21 cellular contexts compared by ENCODE assay signal in genomic region chr5:80541392-80541791, GRCh38. TPM values are rescaled to one million over a fixed set of nuclear protein-coding genes. Genes with fewer than 3 reads are reported as not detected.
"Had no signal": no experiment of that assay in that cellular context is flagged by ENCODE, and none has a peak within 500 bp of the region (broad histone marks: within the 10 kb centered on the region; RNA-seq: fewer than 3 reads in every experiment).

No MANE protein-coding gene starts in this region.

- H3K27ac ChIP-seq: ascending aorta, ovary, sigmoid colon, thyroid gland had no signal

- H3K27ac Mint-ChIP-seq: activated CD4-positive, alpha-beta memory T cell treated with anti-CD3 and anti-CD28 coated beads for 36 hours; activated CD8-positive, alpha-beta memory T cell treated with anti-CD3 and anti-CD28 coated beads, Interleukin-2, amount 10 ng/mL, durations not matched to agents 7 days and 5 days; endodermal cell; T-cell had no signal

- H3K4me1 Mint-ChIP-seq: endodermal cell had no signal

- H3K4me3 ChIP-seq: ascending aorta, lung, ovary, sigmoid colon, thyroid gland had no signal

- H3K27me3 ChIP-seq: ascending aorta, ovary, sigmoid colon, thyroid gland had no signal

- H3K36me3 Mint-ChIP-seq: activated CD4-positive, alpha-beta memory T cell treated with anti-CD3 and anti-CD28 coated beads for 36 hours; activated CD8-positive, alpha-beta memory T cell treated with anti-CD3 and anti-CD28 coated beads, Interleukin-2, amount 10 ng/mL, durations not matched to agents 7 days and 5 days; T-cell had no signal

- DNase-seq: activated CD4-positive, alpha-beta memory T cell treated with anti-CD3 and anti-CD28 coated beads for 36 hours; activated CD4-positive, alpha-beta T cell treated with anti-CD3 and anti-CD28 coated beads for 1 hour; activated CD8-positive, alpha-beta memory T cell treated with anti-CD3 and anti-CD28 coated beads, Interleukin-2, amount 10 ng/mL, durations not matched to agents 7 days and 5 days; activated gamma-delta T cell treated with Interleukin-2 at 50 U/mL for 16 hours; activated T-cell treated with anti-CD3 and anti-CD28 coated beads, Interleukin-2, amount 50 U/mL, for 48 hours; endodermal cell; erythroblast; islet precursor cell; ovary; sigmoid colon; stimulated activated CD4-positive, alpha-beta T cell treated with anti-CD3 and anti-CD28 coated beads, Interleukin-1b, Interleukin-23, amount 100 ng/mL, for 48 hours; T-cell; T1000; thyroid gland had no signal

- H3K4me3 Mint-ChIP-seq: activated CD4-positive, alpha-beta memory T cell treated with anti-CD3 and anti-CD28 coated beads for 36 hours; activated CD8-positive, alpha-beta memory T cell treated with anti-CD3 and anti-CD28 coated beads, Interleukin-2, amount 10 ng/mL, durations not matched to agents 7 days and 5 days; endodermal cell; T-cell had no signal

- FAIRE-seq: bronchial epithelial cell had no signal

- H3K9me3 Mint-ChIP-seq: activated CD4-positive, alpha-beta memory T cell treated with anti-CD3 and anti-CD28 coated beads for 36 hours; T-cell had no signal

- H3K36me3 ChIP-seq: ascending aorta, ovary, sigmoid colon, thyroid gland had no signal

- H3K9me3 ChIP-seq: ovary, sigmoid colon, thyroid gland had no signal

- H3K4me1 ChIP-seq: ascending aorta, sigmoid colon, thyroid gland had no signal

RNA-seq across cellular contexts. Expression of gene ANKRD34B, which starts 28.7 kb away (rescaled TPM):
- total RNA-seq: activated CD4-positive, alpha-beta memory T cell treated with anti-CD3 and anti-CD28 coated beads for 36 hours; activated CD8-positive, alpha-beta memory T cell treated with anti-CD3 and anti-CD28 coated beads, Interleukin-2, amount 10 ng/mL, durations not matched to agents 7 days and 5 days; ascending aorta; bronchial epithelial cell; chondrocyte; dermis microvascular lymphatic vessel endothelial cell; pulmonary artery endothelial cell; sigmoid colon; T-cell; thyroid gland; urinary bladder had no signal

RNA-seq across cellular contexts. Expression of gene FAM151B, which starts 53.5 kb away (rescaled TPM):
- total RNA-seq: ascending aorta had no signal
